In genomic region chr2:207149253-207150213, GRCh38 we compare ENCODE assay signal across 1 cellular context.
TF ChIP-seq lines count a peak whose summit lies in the region.

No MANE protein-coding gene starts in this region.

TF ChIP-seq in GM12878, 131 proteins besides CTCF, POLR2A, EP300 and RAD21 (continued from another document):
- TF ChIP-seq CUX1 (IDR thresholded peaks at IDR 0.05; ENCODE audit: insufficient replicate concordance, low read depth, low read length): no peak
- no peak for TF ChIP-seq MLLT1 (IDR thresholded peaks at IDR 0.05)
- no peak for TF ChIP-seq NR2C1 (IDR thresholded peaks at IDR 0.05)
- peak; percentile 76 for TF ChIP-seq ATF7 (IDR thresholded peaks at IDR 0.05; ENCODE audit: low read depth)
- TF ChIP-seq IKZF2 (IDR thresholded peaks at IDR 0.05): peak; percentile 95 to 96
- TF ChIP-seq NFYA (IDR thresholded peaks at IDR 0.05; ENCODE audit: borderline replicate concordance, low read depth, low read length): no peak
- TF ChIP-seq PML (IDR thresholded peaks at IDR 0.05; ENCODE audit: low read length): no peak
- no peak for TF ChIP-seq LARP7 (IDR thresholded peaks at IDR 0.05)
- no peak for TF ChIP-seq PBX3 (IDR thresholded peaks at IDR 0.05; ENCODE audit: insufficient replicate concordance, low read depth, low read length)
- no peak for TF ChIP-seq BRCA1 (IDR thresholded peaks at IDR 0.05; ENCODE audit: low read depth, low read length)
- TF ChIP-seq CHD4 (IDR thresholded peaks at IDR 0.05): no peak
- peak; percentile 37; the same call in 1 of the 2 replicates for TF ChIP-seq PAX5 (IDR thresholded peaks at IDR 0.05; ENCODE audit: borderline replicate concordance, low read depth, low read length)
- TF ChIP-seq ZZZ3 (IDR thresholded peaks at IDR 0.05; ENCODE audit: control insufficient read depth, insufficient read length, low read depth): no peak
- TF ChIP-seq ZBED1 (IDR thresholded peaks at IDR 0.05; ENCODE audit: borderline replicate concordance): 0 out of 2 replicates have a peak, but pooled peaks have one; percentile 44
- TF ChIP-seq IKZF1 (conservative IDR thresholded peaks at IDR 0.05): peak; percentile 80
- TF ChIP-seq POLR2AphosphoS2 (IDR thresholded peaks at IDR 0.05; ENCODE audit: low read depth, low read length): no peak
- peak; percentile 24; the same call in 1 of the 2 replicates for TF ChIP-seq BACH1 (IDR thresholded peaks at IDR 0.05; ENCODE audit: borderline replicate concordance)
- no peak for TF ChIP-seq ZNF384 (IDR thresholded peaks at IDR 0.05; ENCODE audit: borderline replicate concordance, low read depth, low read length)
- peak; percentile 59; the same call in 1 of the 2 replicates for TF ChIP-seq CHD2 (IDR thresholded peaks at IDR 0.05; ENCODE audit: borderline replicate concordance, low read depth, low read length)
- TF ChIP-seq EED (IDR thresholded peaks at IDR 0.05; ENCODE audit: low read depth): peak; percentile 52; the same call in 1 of the 2 replicates
